In genomic region chr10:84328303-84329093, GRCh38 we compare ENCODE assay signal across 8 cellular contexts. TPM values are rescaled to one million over a fixed set of nuclear protein-coding genes. Genes with fewer than 3 reads are reported as not detected.
A peak's percentile ranks its signal among the peaks of the same experiment; 100 is the strongest.
DNase-seq lines count a peak whose midpoint lies in the region; ATAC-seq and TF ChIP-seq lines count a peak whose summit lies in the region.

TSS of gene CCSER2 (plus strand) at chr10:84328589. CDS start at chr10:84371053, 42,464 bp downstream.

- peaks cover 26% of the 10 kb centered on the region for H3K4me1 Mint-ChIP-seq in dendritic cell treated with granulocyte-macrophage colony-stimulating factor and Interleukin-4, amounts not matched to agents 40 ng/mL and 50 ng/mL, for 4 days (ENCODE audit: low read depth)

- TF ChIP-seq RAD21 in liver (IDR thresholded peaks at IDR 0.05): no peak

- 1% methylated on average over 105 of the region's 105 CpGs for WGBS in liver

- H3K4me3 ChIP-seq in BLaER1 treated with 17β-estradiol and CSF1 and Interleukin-3, amounts not matched to agents 10 nM and 100 nM: peak within 1 kb of the TSS; percentile 85 to 97 (median 93)
- peak within 1 kb of the TSS; percentile 52 to 83 (median 81) for H3K4me3 ChIP-seq in liver (ENCODE audit: low read depth in 1 of 3, low read length in 3 of 3)

- peaks cover 0 to 39% (median 23%) of the 10 kb centered on the region in 11 experiments; a peak in 17 of 22 replicates for H4K20me1 ChIP-seq in BLaER1 treated with 17β-estradiol and CSF1 and Interleukin-3, amounts not matched to agents 10 nM and 100 nM

- peaks cover 15 to 33% (median 28%) of the 10 kb centered on the region in 10 experiments for H3K4me1 ChIP-seq in BLaER1 treated with 17β-estradiol and CSF1 and Interleukin-3, amounts not matched to agents 10 nM and 100 nM
- H3K4me1 ChIP-seq in liver (ENCODE audit: control insufficient read depth in 4 of 4, insufficient read depth in 4 of 4, low read length in 3 of 4): peaks cover 0 to 26% (median 9%) of the 10 kb centered on the region in 4 donors

- H3K36me3 Mint-ChIP-seq in dendritic cell treated with granulocyte-macrophage colony-stimulating factor and Interleukin-4, amounts not matched to agents 40 ng/mL and 50 ng/mL, for 4 days (ENCODE audit: low read depth): no peaks in the 10 kb centered on the region

- no peaks in the 10 kb centered on the region for H3K36me3 ChIP-seq in BLaER1 treated with 17β-estradiol and CSF1 and Interleukin-3, amounts not matched to agents 10 nM and 100 nM
- H3K36me3 ChIP-seq in liver (ENCODE audit: control insufficient read depth in 4 of 4, insufficient read depth in 3 of 4, low read depth in 1 of 4, low read length in 3 of 4): no peaks in the 10 kb centered on the region

- H3K9me3 Mint-ChIP-seq in dendritic cell treated with granulocyte-macrophage colony-stimulating factor and Interleukin-4, amounts not matched to agents 40 ng/mL and 50 ng/mL, for 4 days: no peaks in the 10 kb centered on the region

- no peaks in the 10 kb centered on the region for H3K27me3 ChIP-seq in BLaER1 treated with 17β-estradiol and CSF1 and Interleukin-3, amounts not matched to agents 10 nM and 100 nM
- H3K27me3 ChIP-seq in liver (ENCODE audit: control insufficient read depth in 4 of 4, insufficient read depth in 4 of 4, low read length in 3 of 4): no peaks in the 10 kb centered on the region

- peak within 1 kb of the TSS; percentile 86 to 96 (median 94) for H3K9ac ChIP-seq in BLaER1 treated with 17β-estradiol and CSF1 and Interleukin-3, amounts not matched to agents 10 nM and 100 nM
- peak within 1 kb of the TSS; percentile 56 to 91 for H3K9ac ChIP-seq in liver (ENCODE audit: low read depth in 1 of 2, low read length in 2 of 2)

- TF ChIP-seq CTCF in liver (IDR thresholded peaks at IDR 0.05; ENCODE audit: low read depth, low read length, missing input control): peak; percentile 7

- H3K4me3 Mint-ChIP-seq in dendritic cell treated with granulocyte-macrophage colony-stimulating factor and Interleukin-4, amounts not matched to agents 40 ng/mL and 50 ng/mL, for 4 days: peak within 1 kb of the TSS; percentile 81

- DNase-seq in NCI-H748 (lab: John Stamatoyannopoulos, UW; ENCODE audit: unreplicated experiment): peak; percentile 86
- peak; percentile 79 to 81 for DNase-seq in activated CD4-positive, alpha-beta T cell treated with anti-CD3 and anti-CD28 coated beads, Interleukin-2, amount 50 U/mL, for 4 hours
- peak; percentile 92 for DNase-seq in stimulated activated CD4-positive, alpha-beta T cell treated with anti-CD3 and anti-CD28 coated beads, Interleukin-4, amount 100 ng/mL, for 1 hour

- H3K27ac Mint-ChIP-seq in dendritic cell treated with granulocyte-macrophage colony-stimulating factor and Interleukin-4, amounts not matched to agents 40 ng/mL and 50 ng/mL, for 4 days: peak within 1 kb of the TSS; percentile 89

- intact Hi-C loops in dendritic cell treated with granulocyte-macrophage colony-stimulating factor and Interleukin-4, amounts not matched to agents 40 ng/mL and 50 ng/mL, for 4 days (cut with micrococcal nuclease): loop anchor here (1.0 kb wide), 1 partner anchor 11 kb away; no protein-coding TSS in a partner anchor

- H3K9me3 ChIP-seq in BLaER1 treated with 17β-estradiol and CSF1 and Interleukin-3, amounts not matched to agents 10 nM and 100 nM (replicated peaks in 1 of 11): no peaks in the 10 kb centered on the region
- no peaks in the 10 kb centered on the region for H3K9me3 ChIP-seq in liver (ENCODE audit: control insufficient read depth in 4 of 4, low read length in 3 of 4)

- ATAC-seq in GM19043 (IDR thresholded peaks at IDR 0.05; ENCODE audit: low read depth, unreplicated experiment) (peak; percentile 45), HG03354 (IDR thresholded peaks at IDR 0.05; ENCODE audit: poor library complexity, severe bottlenecking, unreplicated experiment) (peak; percentile 67)

- peak within 1 kb of the TSS; percentile 68 to 90 (median 77) for H3K4me2 ChIP-seq in BLaER1 treated with 17β-estradiol and CSF1 and Interleukin-3, amounts not matched to agents 10 nM and 100 nM

- peak within 1 kb of the TSS; percentile 78 to 95 (median 87) for H3K27ac ChIP-seq in BLaER1 treated with 17β-estradiol and CSF1 and Interleukin-3, amounts not matched to agents 10 nM and 100 nM
- H3K27ac ChIP-seq in liver (ENCODE audit: low read depth in 1 of 2, low read length in 2 of 2): peak within 1 kb of the TSS; percentile 94 to 95

- H3K27me3 Mint-ChIP-seq in dendritic cell treated with granulocyte-macrophage colony-stimulating factor and Interleukin-4, amounts not matched to agents 40 ng/mL and 50 ng/mL, for 4 days: no peaks in the 10 kb centered on the region

TF ChIP-seq in liver, 16 proteins besides CTCF, POLR2A, EP300 and RAD21:
- peak in 1 of 2 donors; percentile 54 for TF ChIP-seq EGR1 (IDR thresholded peaks at IDR 0.05; ENCODE audit: low read depth in 2 of 2)
- TF ChIP-seq REST (IDR thresholded peaks at IDR 0.05): no peak
- no peak for TF ChIP-seq NR2F2 (IDR thresholded peaks at IDR 0.05)
- TF ChIP-seq ATF3 (IDR thresholded peaks at IDR 0.05): no peak
- TF ChIP-seq MAX (IDR thresholded peaks at IDR 0.05): no peak
- TF ChIP-seq GABPA (IDR thresholded peaks at IDR 0.05 in 1 of 2, conservative IDR thresholded peaks at IDR 0.05 in 1 of 2): no peak
- TF ChIP-seq HNF4A (conservative IDR thresholded peaks at IDR 0.05): peak in 1 of 2 donors; percentile 17
- TF ChIP-seq YY1 (IDR thresholded peaks at IDR 0.05): peak; percentile 61
- TF ChIP-seq FOXA1 (IDR thresholded peaks at IDR 0.05): no peak
- TF ChIP-seq TAF1 (conservative IDR thresholded peaks at IDR 0.05): no peak
- TF ChIP-seq SP1 (IDR thresholded peaks at IDR 0.05): peak; percentile 69
- no peak for TF ChIP-seq HNF4G (IDR thresholded peaks at IDR 0.05)
- no peak for TF ChIP-seq ZBTB33 (IDR thresholded peaks at IDR 0.05)
- TF ChIP-seq RXRA (IDR thresholded peaks at IDR 0.05): peak; percentile 61 to 83
- peak in 1 of 2 donors; percentile 54 for TF ChIP-seq JUND (IDR thresholded peaks at IDR 0.05)
- no peak for TF ChIP-seq FOXA2 (IDR thresholded peaks at IDR 0.05)

RNA-seq across cellular contexts. Expression of gene CCSER2, which starts in this region (rescaled TPM):
- 10 to 100 TPM in 1 of 2 donors, 1 to 10 TPM in 1; 6.5 to 18.2 TPM for total RNA-seq in liver
- 10 to 100 TPM in 1 of 2 donors, 1 to 10 TPM in 1; 5.6 to 17.7 TPM for polyA plus RNA-seq in liver

Comparison
In these comparisons a context has a peak if more than half of its experiments do, and no peak if none do; other contexts are left out.
1. Peak in every context shown above with its lines: DNase-seq, ATAC-seq, H3K4me3 ChIP-seq and H3K27ac ChIP-seq.